In genomic region chr5:61817472-61818326, GRCh38 we compare ENCODE assay signal across 7 cellular contexts.
DNase-seq lines count a peak whose midpoint lies in the region; ATAC-seq and TF ChIP-seq lines count a peak whose summit lies in the region.

No MANE protein-coding gene starts in this region.

- H3K27me3 Mint-ChIP-seq in GM23338 (ENCODE audit: insufficient read depth, low read depth, poor library complexity): peaks cover 7% of the 10 kb centered on the region

- H2AFZ ChIP-seq in GM23338 (no peak overlapping the region), OCI-LY7 (ENCODE audit: low read length) (no peak overlapping the region), neuron (ENCODE audit: low read depth, low read length) (peak overlapping the region; percentile 63)

- H3K36me3 ChIP-seq in GM23338 (ENCODE audit: insufficient read depth): no peaks in the 10 kb centered on the region
- no peaks in the 10 kb centered on the region for H3K36me3 ChIP-seq in OCI-LY7 (ENCODE audit: insufficient read depth, low read length)
- no peaks in the 10 kb centered on the region for H3K36me3 ChIP-seq in neuron (ENCODE audit: insufficient read depth, low read length)

- H3K4me1 ChIP-seq in GM23338 (ENCODE audit: insufficient read depth) (no peaks in the 10 kb centered on the region), OCI-LY7 (ENCODE audit: insufficient read depth, low read length, poor library complexity, severe bottlenecking) (no peaks in the 10 kb centered on the region), neuron (ENCODE audit: insufficient read depth, low read length) (peaks cover 20% of the 10 kb centered on the region)

- no peaks in the 10 kb centered on the region for H4K20me1 ChIP-seq in GM23338 (replicated peaks; ENCODE audit: insufficient read depth)
- H4K20me1 ChIP-seq in OCI-LY7 (ENCODE audit: insufficient read depth, low read length): no peaks in the 10 kb centered on the region

- no peaks in the 10 kb centered on the region for H3F3A ChIP-seq in GM23338 (replicated peaks; ENCODE audit: low read depth)

- peak; percentile 71 for DNase-seq in GM23338 (ENCODE audit: low spot score)
- DNase-seq in OCI-LY7 (ENCODE audit: low spot score): no peak
- peak; percentile 41 for DNase-seq in fibroblast of gingiva (ENCODE audit: low read depth)

- H3K9me2 ChIP-seq in GM23338 (ENCODE audit: insufficient read depth) (no peaks in the 10 kb centered on the region), OCI-LY7 (ENCODE audit: insufficient read depth, low read length) (no peaks in the 10 kb centered on the region)

- no peaks in the 10 kb centered on the region for H3K79me2 ChIP-seq in GM23338 (replicated peaks; ENCODE audit: insufficient read depth)
- no peaks in the 10 kb centered on the region for H3K79me2 ChIP-seq in OCI-LY7 (ENCODE audit: insufficient read depth, low read depth, low read length)

- no peak overlapping the region for H3K4me2 ChIP-seq in GM23338
- H3K4me2 ChIP-seq in OCI-LY7 (ENCODE audit: low read length): no peak overlapping the region

- no peaks in the 10 kb centered on the region for H3K36me3 Mint-ChIP-seq in GM23338 (ENCODE audit: low read depth)

- CTCF ChIA-PET in OCI-LY7 (lab: Charles Lee; ENCODE audit: unreplicated experiment): no interaction called here

- no TSS peak for BruUV-seq in OCI-LY7 (replicated peaks; lab: Mats Ljungman, UMichigan)

- H3K4me3 ChIP-seq in GM23338: no peak overlapping the region
- no peak overlapping the region for H3K4me3 ChIP-seq in OCI-LY7 (ENCODE audit: low read depth, low read length, poor library complexity, severe bottlenecking)
- no peak overlapping the region for H3K4me3 ChIP-seq in neuron (ENCODE audit: low read length)

- 0 out of 2 replicates have a peak overlapping the region, but pooled peaks have one; percentile 9 for H3K27ac Mint-ChIP-seq in GM23338

- peak; percentile 66 to 76 for TF ChIP-seq CTCF in GM23338 (conservative IDR thresholded peaks at IDR 0.05; ENCODE audit: low read depth in 2 of 2)
- 0 out of 2 replicates have a peak, but pooled peaks have one; percentile 14 for TF ChIP-seq CTCF in OCI-LY7 (conservative IDR thresholded peaks at IDR 0.05; ENCODE audit: low read length)

- peaks cover 18% of the 10 kb centered on the region for H3K4me1 Mint-ChIP-seq in GM23338

- H3K27me3 ChIP-seq in GM23338 (ENCODE audit: insufficient read depth) (no peaks in the 10 kb centered on the region), neuron (ENCODE audit: insufficient read depth, low read length) (no peaks in the 10 kb centered on the region)

- H3K27ac ChIP-seq in GM23338 (ENCODE audit: low read depth) (no peak overlapping the region), OCI-LY7 (ENCODE audit: low read depth, low read length, poor library complexity, severe bottlenecking) (no peak overlapping the region)

- no peaks in the 10 kb centered on the region for H3K9me3 Mint-ChIP-seq in GM23338

- intact Hi-C loops in OCI-LY7 (cut with micrococcal nuclease; ENCODE audit: unreplicated experiment): no loop called here

- H3K9me3 ChIP-seq in OCI-LY7 (ENCODE audit: low read length) (no peaks in the 10 kb centered on the region), neuron (ENCODE audit: low read length) (no peaks in the 10 kb centered on the region)

- H3K4me3 Mint-ChIP-seq in GM23338: no peak overlapping the region

- ATAC-seq in GM23338: peak; percentile 92
- no peak for ATAC-seq in HG03045 (IDR thresholded peaks at IDR 0.05; ENCODE audit: unreplicated experiment)
- ATAC-seq in GM19452 (IDR thresholded peaks at IDR 0.05; ENCODE audit: unreplicated experiment): no peak
- no peak for ATAC-seq in GM21526 (IDR thresholded peaks at IDR 0.05; ENCODE audit: low FRiP score, unreplicated experiment)

- POLR2A ChIA-PET in OCI-LY7 (lab: Charles Lee): no interaction called here

TF ChIP-seq in GM23338, 12 proteins besides CTCF, POLR2A, EP300 and RAD21 (continues in another document):
- TF ChIP-seq POLR2AphosphoS5 (IDR thresholded peaks at IDR 0.05; ENCODE audit: low read depth) (no peak), NANOG (IDR thresholded peaks at IDR 0.05; ENCODE audit: borderline replicate concordance) (no peak), CREB1 (CRISPR knock-in tag; IDR thresholded peaks at IDR 0.05; ENCODE audit: low read depth) (no peak), EZH2 (IDR thresholded peaks at IDR 0.05; ENCODE audit: low read depth, unreplicated experiment) (no peak), ZNF331 (CRISPR knock-in tag; IDR thresholded peaks at IDR 0.05; ENCODE audit: low read depth) (no peak), EZH2phosphoT487 (IDR thresholded peaks at IDR 0.05; ENCODE audit: unreplicated experiment) (no peak), ZNF114 (CRISPR knock-in tag; IDR thresholded peaks at IDR 0.05) (no peak), JUNB (IDR thresholded peaks at IDR 0.05; ENCODE audit: unreplicated experiment) (no peak), STAT1 (IDR thresholded peaks at IDR 0.05; ENCODE audit: unreplicated experiment) (no peak)
- TF ChIP-seq, protein P1, sequence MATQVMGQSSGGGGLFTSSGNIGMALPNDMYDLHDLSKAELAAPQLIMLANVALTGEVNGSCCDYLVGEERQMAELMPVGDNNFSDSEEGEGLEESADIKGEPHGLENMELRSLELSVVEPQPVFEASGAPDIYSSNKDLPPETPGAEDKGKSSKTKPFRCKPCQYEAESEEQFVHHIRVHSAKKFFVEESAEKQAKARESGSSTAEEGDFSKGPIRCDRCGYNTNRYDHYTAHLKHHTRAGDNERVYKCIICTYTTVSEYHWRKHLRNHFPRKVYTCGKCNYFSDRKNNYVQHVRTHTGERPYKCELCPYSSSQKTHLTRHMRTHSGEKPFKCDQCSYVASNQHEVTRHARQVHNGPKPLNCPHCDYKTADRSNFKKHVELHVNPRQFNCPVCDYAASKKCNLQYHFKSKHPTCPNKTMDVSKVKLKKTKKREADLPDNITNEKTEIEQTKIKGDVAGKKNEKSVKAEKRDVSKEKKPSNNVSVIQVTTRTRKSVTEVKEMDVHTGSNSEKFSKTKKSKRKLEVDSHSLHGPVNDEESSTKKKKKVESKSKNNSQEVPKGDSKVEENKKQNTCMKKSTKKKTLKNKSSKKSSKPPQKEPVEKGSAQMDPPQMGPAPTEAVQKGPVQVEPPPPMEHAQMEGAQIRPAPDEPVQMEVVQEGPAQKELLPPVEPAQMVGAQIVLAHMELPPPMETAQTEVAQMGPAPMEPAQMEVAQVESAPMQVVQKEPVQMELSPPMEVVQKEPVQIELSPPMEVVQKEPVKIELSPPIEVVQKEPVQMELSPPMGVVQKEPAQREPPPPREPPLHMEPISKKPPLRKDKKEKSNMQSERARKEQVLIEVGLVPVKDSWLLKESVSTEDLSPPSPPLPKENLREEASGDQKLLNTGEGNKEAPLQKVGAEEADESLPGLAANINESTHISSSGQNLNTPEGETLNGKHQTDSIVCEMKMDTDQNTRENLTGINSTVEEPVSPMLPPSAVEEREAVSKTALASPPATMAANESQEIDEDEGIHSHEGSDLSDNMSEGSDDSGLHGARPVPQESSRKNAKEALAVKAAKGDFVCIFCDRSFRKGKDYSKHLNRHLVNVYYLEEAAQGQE (IDR thresholded peaks at IDR 0.05; ENCODE audit: unreplicated experiment): no peak
- TF ChIP-seq, protein P2, sequence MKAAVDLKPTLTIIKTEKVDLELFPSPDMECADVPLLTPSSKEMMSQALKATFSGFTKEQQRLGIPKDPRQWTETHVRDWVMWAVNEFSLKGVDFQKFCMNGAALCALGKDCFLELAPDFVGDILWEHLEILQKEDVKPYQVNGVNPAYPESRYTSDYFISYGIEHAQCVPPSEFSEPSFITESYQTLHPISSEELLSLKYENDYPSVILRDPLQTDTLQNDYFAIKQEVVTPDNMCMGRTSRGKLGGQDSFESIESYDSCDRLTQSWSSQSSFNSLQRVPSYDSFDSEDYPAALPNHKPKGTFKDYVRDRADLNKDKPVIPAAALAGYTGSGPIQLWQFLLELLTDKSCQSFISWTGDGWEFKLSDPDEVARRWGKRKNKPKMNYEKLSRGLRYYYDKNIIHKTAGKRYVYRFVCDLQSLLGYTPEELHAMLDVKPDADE (IDR thresholded peaks at IDR 0.05): no peak
